ENCODE assay signal across 7 cellular contexts in the genomic region with DNA sequence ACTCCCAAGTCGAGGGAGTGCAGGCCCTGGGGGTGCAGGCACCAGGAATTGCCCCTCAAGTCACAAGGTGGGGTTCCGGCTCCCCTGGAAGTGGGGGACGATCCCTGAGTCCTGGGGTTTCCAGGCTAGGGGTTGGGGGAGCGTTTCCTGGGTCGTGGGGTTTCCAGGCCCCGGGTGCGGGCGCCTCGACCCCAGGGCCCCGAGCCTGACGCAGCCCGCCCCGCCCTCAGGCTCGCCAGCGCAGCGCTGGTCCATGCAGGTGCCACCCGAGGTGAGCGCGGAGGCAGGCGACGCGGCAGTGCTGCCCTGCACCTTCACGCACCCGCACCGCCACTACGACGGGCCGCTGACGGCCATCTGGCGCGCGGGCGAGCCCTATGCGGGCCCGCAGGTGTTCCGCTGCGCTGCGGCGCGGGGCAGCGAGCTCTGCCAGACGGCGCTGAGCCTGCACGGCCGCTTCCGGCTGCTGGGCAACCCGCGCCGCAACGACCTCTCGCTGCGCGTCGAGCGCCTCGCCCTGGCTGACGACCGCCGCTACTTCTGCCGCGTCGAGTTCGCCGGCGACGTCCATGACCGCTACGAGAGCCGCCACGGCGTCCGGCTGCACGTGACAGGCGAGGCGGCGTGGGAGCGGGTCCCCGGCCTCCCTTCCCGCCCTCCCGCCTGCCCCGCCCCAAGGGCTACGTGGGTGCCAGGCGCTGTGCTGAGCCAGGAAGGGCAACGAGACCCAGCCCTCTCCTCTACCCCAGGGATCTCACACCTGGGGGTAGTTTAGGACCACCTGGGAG. TPM values are rescaled to one million over a fixed set of nuclear protein-coding genes. Genes with fewer than 3 reads are reported as not detected.
DNase-seq lines count a peak whose midpoint lies in the region; ATAC-seq, FAIRE-seq and TF ChIP-seq lines count a peak whose summit lies in the region.

No MANE protein-coding gene starts in this region.

- no peaks in the 10 kb centered on the region for H3K36me3 ChIP-seq in bronchial epithelial cell (ENCODE audit: control insufficient read depth, insufficient read depth, low read length)

- FAIRE-seq in bronchial epithelial cell (lab: Jason Lieb, UNC), result no peak

- H3K4me3 Mint-ChIP-seq in stimulated activated memory B cell treated with anti-CD40 and anti-IgM and Interleukin-4, amounts not matched to agents 10 μg/mL and 1 μg/mL and 100 μg/mL, for 72 hours, result no peak overlapping the region

- peaks cover 64% of the 10 kb centered on the region for H3K27me3 Mint-ChIP-seq in stimulated activated memory B cell treated with anti-CD40 and anti-IgM and Interleukin-4, amounts not matched to agents 10 μg/mL and 1 μg/mL and 100 μg/mL, for 72 hours

- ATAC-seq in GM19463 (IDR thresholded peaks at IDR 0.05; ENCODE audit: unreplicated experiment) (peak; percentile 86), HG02763 (IDR thresholded peaks at IDR 0.05; ENCODE audit: unreplicated experiment) (no peak), GM19023 (IDR thresholded peaks at IDR 0.05; ENCODE audit: unreplicated experiment) (no peak)
- peak; percentile 73 for ATAC-seq in stimulated activated memory B cell treated with anti-CD40 and anti-IgM and Interleukin-4, amounts not matched to agents 10 μg/mL and 1 μg/mL and 100 μg/mL, for 72 hours

- no peaks in the 10 kb centered on the region for H3K36me3 Mint-ChIP-seq in stimulated activated memory B cell treated with anti-CD40 and anti-IgM and Interleukin-4, amounts not matched to agents 10 μg/mL and 1 μg/mL and 100 μg/mL, for 72 hours

- peak; percentile 59 for TF ChIP-seq CTCF in bronchial epithelial cell (IDR thresholded peaks at IDR 0.05; ENCODE audit: insufficient read depth, low read length, severe bottlenecking)

- H3K4me3 ChIP-seq in bronchial epithelial cell (ENCODE audit: low read depth, low read length), result peak overlapping the region; percentile 25

- no peak overlapping the region for H3K27ac Mint-ChIP-seq in stimulated activated memory B cell treated with anti-CD40 and anti-IgM and Interleukin-4, amounts not matched to agents 10 μg/mL and 1 μg/mL and 100 μg/mL, for 72 hours

- DNase-seq in NOMO-1 (lab: John Stamatoyannopoulos, UW; ENCODE audit: unreplicated experiment in 2 of 2) (peak; percentile 68 to 82), bronchial epithelial cell (ENCODE audit: low read depth) (peak; percentile 44), left kidney (ENCODE audit: low read depth, low spot score) (peak; percentile 81)

- no peaks in the 10 kb centered on the region for H3K9me3 Mint-ChIP-seq in stimulated activated memory B cell treated with anti-CD40 and anti-IgM and Interleukin-4, amounts not matched to agents 10 μg/mL and 1 μg/mL and 100 μg/mL, for 72 hours

- peaks cover 6% of the 10 kb centered on the region for H3K4me1 Mint-ChIP-seq in stimulated activated memory B cell treated with anti-CD40 and anti-IgM and Interleukin-4, amounts not matched to agents 10 μg/mL and 1 μg/mL and 100 μg/mL, for 72 hours

- peaks cover 6% of the 10 kb centered on the region for H3K27me3 ChIP-seq in bronchial epithelial cell (ENCODE audit: control insufficient read depth, insufficient read depth, low read length)

RNA-seq across cellular contexts. Expression of a gene that starts 12.0 kb away (rescaled TPM):
- 0.26 TPM in 1 of 2 replicates, not detected in the other for total RNA-seq in bronchial epithelial cell

Comparison
In these comparisons a context has a peak if more than half of its experiments do, and no peak if none do; other contexts are left out.
1. ATAC-seq: peak in GM19463 (single experiment) and stimulated activated memory B cell treated with anti-CD40 and anti-IgM and Interleukin-4, amounts not matched to agents 10 μg/mL and 1 μg/mL and 100 μg/mL, for 72 hours (single experiment); none in HG02763 (single experiment) and GM19023 (single experiment).
2. Peak in every context shown above with its lines, with median percentiles within 50 percentile points of each other: DNase-seq.